1 cellular context compared by ENCODE assay signal in the genomic region with DNA sequence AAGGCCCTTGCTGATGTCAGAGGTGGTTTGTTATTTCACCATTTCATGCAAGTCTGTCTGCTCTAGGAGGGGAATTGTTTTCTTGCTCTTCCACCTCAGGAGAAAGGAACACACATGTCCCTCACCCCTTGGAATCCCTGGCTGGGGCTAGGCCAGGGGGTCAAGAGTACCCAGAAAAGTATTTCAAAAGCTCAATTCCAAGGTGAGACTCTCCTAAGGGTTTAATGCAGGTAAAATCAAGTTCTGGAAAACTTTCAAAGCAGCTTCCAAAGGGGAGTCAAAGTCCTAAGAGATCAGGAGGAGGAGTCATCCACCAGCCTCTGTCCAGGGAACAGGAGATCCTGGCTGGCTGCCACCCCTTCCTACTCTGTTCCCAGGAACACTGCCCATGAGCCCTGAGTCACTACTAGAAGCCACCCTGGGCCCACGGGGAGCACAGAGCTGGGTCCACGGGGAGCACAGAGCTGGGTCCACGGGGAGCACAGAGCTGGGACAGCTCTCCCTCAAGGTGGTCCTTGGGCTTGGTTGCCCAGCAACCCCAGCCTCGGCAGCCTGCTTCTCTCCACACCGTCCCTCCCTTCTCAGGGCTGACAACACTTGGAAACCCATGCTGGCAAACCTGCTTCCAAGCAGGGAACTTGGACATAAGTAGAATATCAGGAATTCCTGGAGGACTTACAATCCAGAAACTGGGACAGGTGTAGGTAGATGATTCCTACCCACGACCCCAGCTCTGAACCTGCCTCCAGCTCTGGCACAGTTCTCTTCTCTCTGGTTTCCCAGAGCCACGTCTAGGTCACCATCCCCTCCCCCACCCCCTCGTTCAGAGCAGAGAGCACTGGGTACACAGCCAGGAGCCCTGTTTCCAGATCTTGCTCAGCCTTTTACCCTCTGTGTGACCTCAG.
TF ChIP-seq lines count a peak whose summit lies in the region.

No MANE protein-coding gene starts in this region.

TF ChIP-seq in HepG2, 621 proteins besides CTCF, POLR2A, EP300 and RAD21 (continued from another document and continues in another):
- TF ChIP-seq, protein P1, sequence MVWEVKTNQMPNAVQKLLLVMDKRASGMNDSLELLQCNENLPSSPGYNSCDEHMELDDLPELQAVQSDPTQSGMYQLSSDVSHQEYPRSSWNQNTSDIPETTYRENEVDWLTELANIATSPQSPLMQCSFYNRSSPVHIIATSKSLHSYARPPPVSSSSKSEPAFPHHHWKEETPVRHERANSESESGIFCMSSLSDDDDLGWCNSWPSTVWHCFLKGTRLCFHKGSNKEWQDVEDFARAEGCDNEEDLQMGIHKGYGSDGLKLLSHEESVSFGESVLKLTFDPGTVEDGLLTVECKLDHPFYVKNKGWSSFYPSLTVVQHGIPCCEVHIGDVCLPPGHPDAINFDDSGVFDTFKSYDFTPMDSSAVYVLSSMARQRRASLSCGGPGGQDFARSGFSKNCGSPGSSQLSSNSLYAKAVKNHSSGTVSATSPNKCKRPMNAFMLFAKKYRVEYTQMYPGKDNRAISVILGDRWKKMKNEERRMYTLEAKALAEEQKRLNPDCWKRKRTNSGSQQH (CRISPR knock-in tag; IDR thresholded peaks at IDR 0.05; ENCODE audit: low read depth) = peak; percentile 19; the same call in 1 of the 2 replicates
- TF ChIP-seq, protein P2, sequence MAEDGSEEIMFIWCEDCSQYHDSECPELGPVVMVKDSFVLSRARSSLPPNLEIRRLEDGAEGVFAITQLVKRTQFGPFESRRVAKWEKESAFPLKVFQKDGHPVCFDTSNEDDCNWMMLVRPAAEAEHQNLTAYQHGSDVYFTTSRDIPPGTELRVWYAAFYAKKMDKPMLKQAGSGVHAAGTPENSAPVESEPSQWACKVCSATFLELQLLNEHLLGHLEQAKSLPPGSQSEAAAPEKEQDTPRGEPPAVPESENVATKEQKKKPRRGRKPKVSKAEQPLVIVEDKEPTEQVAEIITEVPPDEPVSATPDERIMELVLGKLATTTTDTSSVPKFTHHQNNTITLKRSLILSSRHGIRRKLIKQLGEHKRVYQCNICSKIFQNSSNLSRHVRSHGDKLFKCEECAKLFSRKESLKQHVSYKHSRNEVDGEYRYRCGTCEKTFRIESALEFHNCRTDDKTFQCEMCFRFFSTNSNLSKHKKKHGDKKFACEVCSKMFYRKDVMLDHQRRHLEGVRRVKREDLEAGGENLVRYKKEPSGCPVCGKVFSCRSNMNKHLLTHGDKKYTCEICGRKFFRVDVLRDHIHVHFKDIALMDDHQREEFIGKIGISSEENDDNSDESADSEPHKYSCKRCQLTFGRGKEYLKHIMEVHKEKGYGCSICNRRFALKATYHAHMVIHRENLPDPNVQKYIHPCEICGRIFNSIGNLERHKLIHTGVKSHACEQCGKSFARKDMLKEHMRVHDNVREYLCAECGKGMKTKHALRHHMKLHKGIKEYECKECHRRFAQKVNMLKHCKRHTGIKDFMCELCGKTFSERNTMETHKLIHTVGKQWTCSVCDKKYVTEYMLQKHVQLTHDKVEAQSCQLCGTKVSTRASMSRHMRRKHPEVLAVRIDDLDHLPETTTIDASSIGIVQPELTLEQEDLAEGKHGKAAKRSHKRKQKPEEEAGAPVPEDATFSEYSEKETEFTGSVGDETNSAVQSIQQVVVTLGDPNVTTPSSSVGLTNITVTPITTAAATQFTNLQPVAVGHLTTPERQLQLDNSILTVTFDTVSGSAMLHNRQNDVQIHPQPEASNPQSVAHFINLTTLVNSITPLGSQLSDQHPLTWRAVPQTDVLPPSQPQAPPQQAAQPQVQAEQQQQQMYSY (CRISPR knock-in tag; IDR thresholded peaks at IDR 0.05) = 0 out of 2 replicates have a peak, but pooled peaks have one; percentile 63
- TF ChIP-seq GATAD1 (CRISPR knock-in tag; IDR thresholded peaks at IDR 0.05) (peak; percentile 26; the same call in 1 of the 2 replicates), ZNF766 (CRISPR knock-in tag; IDR thresholded peaks at IDR 0.05; ENCODE audit: borderline replicate concordance) (0 out of 2 replicates have a peak, but pooled peaks have one; percentile 31), ZNF253 (CRISPR knock-in tag; IDR thresholded peaks at IDR 0.05; ENCODE audit: borderline replicate concordance) (no peak), ZNF746 (CRISPR knock-in tag; IDR thresholded peaks at IDR 0.05) (no peak), KDM3A (CRISPR knock-in tag; IDR thresholded peaks at IDR 0.05; ENCODE audit: low read depth) (0 out of 2 replicates have a peak, but pooled peaks have one; percentile 46), KLF6 (CRISPR knock-in tag; IDR thresholded peaks at IDR 0.05) (peak; percentile 46; the same call in 1 of the 2 replicates), RXRB (CRISPR knock-in tag; IDR thresholded peaks at IDR 0.05; ENCODE audit: borderline replicate concordance) (peak; percentile 23; the same call in 1 of the 2 replicates), NFE2L1 (CRISPR knock-in tag; IDR thresholded peaks at IDR 0.05; ENCODE audit: borderline replicate concordance) (no peak)
- TF ChIP-seq, protein P3, sequence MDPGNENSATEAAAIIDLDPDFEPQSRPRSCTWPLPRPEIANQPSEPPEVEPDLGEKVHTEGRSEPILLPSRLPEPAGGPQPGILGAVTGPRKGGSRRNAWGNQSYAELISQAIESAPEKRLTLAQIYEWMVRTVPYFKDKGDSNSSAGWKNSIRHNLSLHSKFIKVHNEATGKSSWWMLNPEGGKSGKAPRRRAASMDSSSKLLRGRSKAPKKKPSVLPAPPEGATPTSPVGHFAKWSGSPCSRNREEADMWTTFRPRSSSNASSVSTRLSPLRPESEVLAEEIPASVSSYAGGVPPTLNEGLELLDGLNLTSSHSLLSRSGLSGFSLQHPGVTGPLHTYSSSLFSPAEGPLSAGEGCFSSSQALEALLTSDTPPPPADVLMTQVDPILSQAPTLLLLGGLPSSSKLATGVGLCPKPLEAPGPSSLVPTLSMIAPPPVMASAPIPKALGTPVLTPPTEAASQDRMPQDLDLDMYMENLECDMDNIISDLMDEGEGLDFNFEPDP (CRISPR knock-in tag; conservative IDR thresholded peaks at IDR 0.05) = no peak
- TF ChIP-seq, protein P4, sequence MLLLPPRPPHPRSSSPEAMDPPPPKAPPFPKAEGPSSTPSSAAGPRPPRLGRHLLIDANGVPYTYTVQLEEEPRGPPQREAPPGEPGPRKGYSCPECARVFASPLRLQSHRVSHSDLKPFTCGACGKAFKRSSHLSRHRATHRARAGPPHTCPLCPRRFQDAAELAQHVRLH (CRISPR knock-in tag; IDR thresholded peaks at IDR 0.05; ENCODE audit: borderline replicate concordance, low read depth) = peak; percentile 47; the same call in 1 of the 2 replicates
- TF ChIP-seq, protein P5, sequence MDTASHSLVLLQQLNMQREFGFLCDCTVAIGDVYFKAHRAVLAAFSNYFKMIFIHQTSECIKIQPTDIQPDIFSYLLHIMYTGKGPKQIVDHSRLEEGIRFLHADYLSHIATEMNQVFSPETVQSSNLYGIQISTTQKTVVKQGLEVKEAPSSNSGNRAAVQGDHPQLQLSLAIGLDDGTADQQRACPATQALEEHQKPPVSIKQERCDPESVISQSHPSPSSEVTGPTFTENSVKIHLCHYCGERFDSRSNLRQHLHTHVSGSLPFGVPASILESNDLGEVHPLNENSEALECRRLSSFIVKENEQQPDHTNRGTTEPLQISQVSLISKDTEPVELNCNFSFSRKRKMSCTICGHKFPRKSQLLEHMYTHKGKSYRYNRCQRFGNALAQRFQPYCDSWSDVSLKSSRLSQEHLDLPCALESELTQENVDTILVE (CRISPR knock-in tag; IDR thresholded peaks at IDR 0.05) = no peak
- TF ChIP-seq, protein P6, sequence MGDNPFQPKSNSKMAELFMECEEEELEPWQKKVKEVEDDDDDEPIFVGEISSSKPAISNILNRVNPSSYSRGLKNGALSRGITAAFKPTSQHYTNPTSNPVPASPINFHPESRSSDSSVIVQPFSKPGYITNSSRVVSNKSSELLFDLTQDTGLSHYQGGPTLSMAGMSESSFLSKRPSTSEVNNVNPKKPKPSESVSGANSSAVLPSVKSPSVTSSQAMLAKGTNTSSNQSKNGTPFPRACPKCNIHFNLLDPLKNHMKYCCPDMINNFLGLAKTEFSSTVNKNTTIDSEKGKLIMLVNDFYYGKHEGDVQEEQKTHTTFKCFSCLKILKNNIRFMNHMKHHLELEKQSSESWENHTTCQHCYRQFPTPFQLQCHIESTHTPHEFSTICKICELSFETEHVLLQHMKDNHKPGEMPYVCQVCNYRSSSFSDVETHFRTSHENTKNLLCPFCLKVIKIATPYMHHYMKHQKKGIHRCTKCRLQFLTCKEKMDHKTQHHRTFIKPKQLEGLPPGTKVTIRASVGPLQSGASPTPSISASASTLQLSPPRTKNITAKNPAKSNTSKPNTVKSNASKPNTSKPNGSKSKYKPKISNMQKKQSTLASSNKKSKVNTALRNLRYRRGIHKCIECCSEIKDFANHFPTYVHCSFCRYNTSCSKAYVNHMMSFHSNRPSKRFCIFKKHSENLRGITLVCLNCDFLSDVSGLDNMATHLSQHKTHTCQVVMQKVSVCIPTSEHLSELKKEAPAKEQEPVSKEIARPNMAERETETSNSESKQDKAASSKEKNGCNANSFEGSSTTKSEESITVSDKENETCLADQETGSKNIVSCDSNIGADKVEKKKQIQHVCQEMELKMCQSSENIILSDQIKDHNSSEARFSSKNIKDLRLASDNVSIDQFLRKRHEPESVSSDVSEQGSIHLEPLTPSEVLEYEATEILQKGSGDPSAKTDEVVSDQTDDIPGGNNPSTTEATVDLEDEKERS (CRISPR knock-in tag; IDR thresholded peaks at IDR 0.05) = no peak
- TF ChIP-seq, protein P7, sequence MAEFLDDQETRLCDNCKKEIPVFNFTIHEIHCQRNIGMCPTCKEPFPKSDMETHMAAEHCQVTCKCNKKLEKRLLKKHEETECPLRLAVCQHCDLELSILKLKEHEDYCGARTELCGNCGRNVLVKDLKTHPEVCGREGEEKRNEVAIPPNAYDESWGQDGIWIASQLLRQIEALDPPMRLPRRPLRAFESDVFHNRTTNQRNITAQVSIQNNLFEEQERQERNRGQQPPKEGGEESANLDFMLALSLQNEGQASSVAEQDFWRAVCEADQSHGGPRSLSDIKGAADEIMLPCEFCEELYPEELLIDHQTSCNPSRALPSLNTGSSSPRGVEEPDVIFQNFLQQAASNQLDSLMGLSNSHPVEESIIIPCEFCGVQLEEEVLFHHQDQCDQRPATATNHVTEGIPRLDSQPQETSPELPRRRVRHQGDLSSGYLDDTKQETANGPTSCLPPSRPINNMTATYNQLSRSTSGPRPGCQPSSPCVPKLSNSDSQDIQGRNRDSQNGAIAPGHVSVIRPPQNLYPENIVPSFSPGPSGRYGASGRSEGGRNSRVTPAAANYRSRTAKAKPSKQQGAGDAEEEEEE (CRISPR knock-in tag; IDR thresholded peaks at IDR 0.05; ENCODE audit: borderline replicate concordance) = no peak
- TF ChIP-seq, protein P8, sequence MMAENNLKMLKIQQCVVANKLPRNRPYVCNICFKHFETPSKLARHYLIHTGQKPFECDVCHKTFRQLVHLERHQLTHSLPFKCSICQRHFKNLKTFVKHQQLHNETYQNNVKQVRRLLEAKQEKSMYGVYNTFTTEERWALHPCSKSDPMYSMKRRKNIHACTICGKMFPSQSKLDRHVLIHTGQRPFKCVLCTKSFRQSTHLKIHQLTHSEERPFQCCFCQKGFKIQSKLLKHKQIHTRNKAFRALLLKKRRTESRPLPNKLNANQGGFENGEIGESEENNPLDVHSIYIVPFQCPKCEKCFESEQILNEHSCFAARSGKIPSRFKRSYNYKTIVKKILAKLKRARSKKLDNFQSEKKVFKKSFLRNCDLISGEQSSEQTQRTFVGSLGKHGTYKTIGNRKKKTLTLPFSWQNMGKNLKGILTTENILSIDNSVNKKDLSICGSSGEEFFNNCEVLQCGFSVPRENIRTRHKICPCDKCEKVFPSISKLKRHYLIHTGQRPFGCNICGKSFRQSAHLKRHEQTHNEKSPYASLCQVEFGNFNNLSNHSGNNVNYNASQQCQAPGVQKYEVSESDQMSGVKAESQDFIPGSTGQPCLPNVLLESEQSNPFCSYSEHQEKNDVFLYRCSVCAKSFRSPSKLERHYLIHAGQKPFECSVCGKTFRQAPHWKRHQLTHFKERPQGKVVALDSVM (CRISPR knock-in tag; IDR thresholded peaks at IDR 0.05) = 0 out of 2 replicates have a peak, but pooled peaks have one; percentile 22
- TF ChIP-seq, protein P9, sequence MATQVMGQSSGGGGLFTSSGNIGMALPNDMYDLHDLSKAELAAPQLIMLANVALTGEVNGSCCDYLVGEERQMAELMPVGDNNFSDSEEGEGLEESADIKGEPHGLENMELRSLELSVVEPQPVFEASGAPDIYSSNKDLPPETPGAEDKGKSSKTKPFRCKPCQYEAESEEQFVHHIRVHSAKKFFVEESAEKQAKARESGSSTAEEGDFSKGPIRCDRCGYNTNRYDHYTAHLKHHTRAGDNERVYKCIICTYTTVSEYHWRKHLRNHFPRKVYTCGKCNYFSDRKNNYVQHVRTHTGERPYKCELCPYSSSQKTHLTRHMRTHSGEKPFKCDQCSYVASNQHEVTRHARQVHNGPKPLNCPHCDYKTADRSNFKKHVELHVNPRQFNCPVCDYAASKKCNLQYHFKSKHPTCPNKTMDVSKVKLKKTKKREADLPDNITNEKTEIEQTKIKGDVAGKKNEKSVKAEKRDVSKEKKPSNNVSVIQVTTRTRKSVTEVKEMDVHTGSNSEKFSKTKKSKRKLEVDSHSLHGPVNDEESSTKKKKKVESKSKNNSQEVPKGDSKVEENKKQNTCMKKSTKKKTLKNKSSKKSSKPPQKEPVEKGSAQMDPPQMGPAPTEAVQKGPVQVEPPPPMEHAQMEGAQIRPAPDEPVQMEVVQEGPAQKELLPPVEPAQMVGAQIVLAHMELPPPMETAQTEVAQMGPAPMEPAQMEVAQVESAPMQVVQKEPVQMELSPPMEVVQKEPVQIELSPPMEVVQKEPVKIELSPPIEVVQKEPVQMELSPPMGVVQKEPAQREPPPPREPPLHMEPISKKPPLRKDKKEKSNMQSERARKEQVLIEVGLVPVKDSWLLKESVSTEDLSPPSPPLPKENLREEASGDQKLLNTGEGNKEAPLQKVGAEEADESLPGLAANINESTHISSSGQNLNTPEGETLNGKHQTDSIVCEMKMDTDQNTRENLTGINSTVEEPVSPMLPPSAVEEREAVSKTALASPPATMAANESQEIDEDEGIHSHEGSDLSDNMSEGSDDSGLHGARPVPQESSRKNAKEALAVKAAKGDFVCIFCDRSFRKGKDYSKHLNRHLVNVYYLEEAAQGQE (IDR thresholded peaks at IDR 0.05; ENCODE audit: borderline replicate concordance in 1 of 2, low read depth in 1 of 2, low read length in 2 of 2) = peak in 1 of 2 experiments; percentile 54; a peak in 1 of 4 replicates
- TF ChIP-seq, protein P10, sequence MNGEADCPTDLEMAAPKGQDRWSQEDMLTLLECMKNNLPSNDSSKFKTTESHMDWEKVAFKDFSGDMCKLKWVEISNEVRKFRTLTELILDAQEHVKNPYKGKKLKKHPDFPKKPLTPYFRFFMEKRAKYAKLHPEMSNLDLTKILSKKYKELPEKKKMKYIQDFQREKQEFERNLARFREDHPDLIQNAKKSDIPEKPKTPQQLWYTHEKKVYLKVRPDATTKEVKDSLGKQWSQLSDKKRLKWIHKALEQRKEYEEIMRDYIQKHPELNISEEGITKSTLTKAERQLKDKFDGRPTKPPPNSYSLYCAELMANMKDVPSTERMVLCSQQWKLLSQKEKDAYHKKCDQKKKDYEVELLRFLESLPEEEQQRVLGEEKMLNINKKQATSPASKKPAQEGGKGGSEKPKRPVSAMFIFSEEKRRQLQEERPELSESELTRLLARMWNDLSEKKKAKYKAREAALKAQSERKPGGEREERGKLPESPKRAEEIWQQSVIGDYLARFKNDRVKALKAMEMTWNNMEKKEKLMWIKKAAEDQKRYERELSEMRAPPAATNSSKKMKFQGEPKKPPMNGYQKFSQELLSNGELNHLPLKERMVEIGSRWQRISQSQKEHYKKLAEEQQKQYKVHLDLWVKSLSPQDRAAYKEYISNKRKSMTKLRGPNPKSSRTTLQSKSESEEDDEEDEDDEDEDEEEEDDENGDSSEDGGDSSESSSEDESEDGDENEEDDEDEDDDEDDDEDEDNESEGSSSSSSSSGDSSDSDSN (CRISPR knock-in tag; IDR thresholded peaks at IDR 0.05) = peak; percentile 47; the same call in 1 of the 2 replicates
